Comparison of ENCODE assay signal across 12 cellular contexts in genomic region chr13:45367995-45368394, GRCh38. TPM values are rescaled to one million over a fixed set of nuclear protein-coding genes. Genes with fewer than 3 reads are reported as not detected.
DNase-seq lines count a peak whose midpoint lies in the region; ATAC-seq, FAIRE-seq and TF ChIP-seq lines count a peak whose summit lies in the region.
"Had no signal": no experiment of that assay in that cellular context is flagged by ENCODE, and none has a peak within 500 bp of the region (broad histone marks: within the 10 kb centered on the region; RNA-seq: fewer than 3 reads in every experiment).

No MANE protein-coding gene starts in this region.

- peaks cover 33% of the 10 kb centered on the region for H3K36me3 Mint-ChIP-seq in Calu3 (ENCODE audit: insufficient read depth, unreplicated experiment)
- H3K36me3 Mint-ChIP-seq in natural killer cell treated with Interleukin-12 subunit alpha and Interleukin-12 subunit beta and Interleukin-15 and Interleukin-18, amount 100 ng/mL, for 72 hours: peaks cover 6% of the 10 kb centered on the region

- CTCF ChIA-PET in Calu3 (lab: Charles Lee): interaction anchor here (0.6 to 1.5 kb wide), 4 partner anchors 26 to 133 kb away, joined by 3 to 5 read pairs (median 3); partner anchors contain the start of gene TPT1

- no peaks in the 10 kb centered on the region for H3K27me3 ChIP-seq in bronchial epithelial cell (ENCODE audit: control insufficient read depth, insufficient read depth, low read length)

- peaks cover 31% of the 10 kb centered on the region for H3K4me1 Mint-ChIP-seq in Calu3 (ENCODE audit: low read depth, unreplicated experiment)
- H3K4me1 Mint-ChIP-seq in natural killer cell treated with Interleukin-12 subunit alpha and Interleukin-12 subunit beta and Interleukin-15 and Interleukin-18, amount 100 ng/mL, for 72 hours (ENCODE audit: low read depth in 2 of 2): peaks cover 34 to 39% of the 10 kb centered on the region in 2 donors

- peak overlapping the region; percentile 46 for H3K27ac Mint-ChIP-seq in Calu3 (ENCODE audit: unreplicated experiment)
- H3K27ac Mint-ChIP-seq in natural killer cell treated with Interleukin-12 subunit alpha and Interleukin-12 subunit beta and Interleukin-15 and Interleukin-18, amount 100 ng/mL, for 72 hours: peak overlapping the region; percentile 84 to 86

- TF ChIP-seq CTCF in Calu3 (IDR thresholded peaks at IDR 0.05; ENCODE audit: unreplicated experiment) (no peak), bronchial epithelial cell (IDR thresholded peaks at IDR 0.05; ENCODE audit: insufficient read depth, low read length, severe bottlenecking) (no peak)

- no peak overlapping the region for H3K4me3 ChIP-seq in bronchial epithelial cell (ENCODE audit: low read depth, low read length)
- H3K4me3 ChIP-seq: left ventricle myocardium inferior had no signal

- H3K9me3 Mint-ChIP-seq in Calu3 (ENCODE audit: low read depth, unreplicated experiment): no peaks in the 10 kb centered on the region
- no peaks in the 10 kb centered on the region for H3K9me3 Mint-ChIP-seq in natural killer cell treated with Interleukin-12 subunit alpha and Interleukin-12 subunit beta and Interleukin-15 and Interleukin-18, amount 100 ng/mL, for 72 hours

- no peak for ATAC-seq in natural killer cell treated with Interleukin-12 subunit alpha and Interleukin-12 subunit beta and Interleukin-15 and Interleukin-18, amount 100 ng/mL, for 72 hours
- ATAC-seq in GM21723 (IDR thresholded peaks at IDR 0.05; ENCODE audit: unreplicated experiment): no peak
- no peak for ATAC-seq in GM21576 (IDR thresholded peaks at IDR 0.05; ENCODE audit: unreplicated experiment)

- no peak for FAIRE-seq in bronchial epithelial cell (lab: Jason Lieb, UNC)

- DNase-seq in Calu3 (peak; percentile 8), RPMI7951 (ENCODE audit: low read depth) (peak; percentile 9), bronchial epithelial cell (ENCODE audit: low read depth) (peak; percentile 56), SHP77 (lab: John Stamatoyannopoulos, UW) (no peak), pons (ENCODE audit: low spot score) (no peak)
- DNase-seq in natural killer cell treated with Interleukin-12 subunit alpha and Interleukin-12 subunit beta and Interleukin-15 and Interleukin-18, amount 100 ng/mL, for 72 hours (ENCODE audit: low spot score): no peak
- DNase-seq: NCI-H524 treated with DMSO at 0.1 percent for 48 hours, occipital lobe, SK-N-SH had no signal

- BruUV-seq in Calu3 (replicated peaks; lab: Mats Ljungman, UMichigan): no TSS peak

- intact Hi-C loops in Calu3 (cut with micrococcal nuclease; ENCODE audit: unreplicated experiment): no loop called here

- no peak overlapping the region for H3K4me3 Mint-ChIP-seq in Calu3 (ENCODE audit: low read depth, unreplicated experiment)
- H3K4me3 Mint-ChIP-seq in natural killer cell treated with Interleukin-12 subunit alpha and Interleukin-12 subunit beta and Interleukin-15 and Interleukin-18, amount 100 ng/mL, for 72 hours: no peak overlapping the region

- no peaks in the 10 kb centered on the region for H3K27me3 Mint-ChIP-seq in Calu3 (ENCODE audit: unreplicated experiment)
- H3K27me3 Mint-ChIP-seq in natural killer cell treated with Interleukin-12 subunit alpha and Interleukin-12 subunit beta and Interleukin-15 and Interleukin-18, amount 100 ng/mL, for 72 hours: no peaks in the 10 kb centered on the region

- H3K36me3 ChIP-seq in bronchial epithelial cell (ENCODE audit: control insufficient read depth, insufficient read depth, low read length): peaks cover 7% of the 10 kb centered on the region

RNA-seq across cellular contexts. Expression of gene TPT1, which starts 27.0 kb away (rescaled TPM):
- 1,364 and 1,652 TPM in 2 replicates for total RNA-seq in Calu3 (2022)
- total RNA-seq in RPMI7951 (2014; rRNA removed; shearing (Covaris generic)): 1,659 and 1,842 TPM in 2 replicates
- 6,256 and 7,903 TPM in 2 replicates for total RNA-seq in bronchial epithelial cell
- 1,000 to 10,000 TPM; 1,832 to 3,365 TPM for total RNA-seq in natural killer cell treated with Interleukin-12 subunit alpha and Interleukin-12 subunit beta and Interleukin-15 and Interleukin-18, amount 100 ng/mL, for 72 hours

RNA-seq across cellular contexts. Expression of gene SLC25A30, which starts 50.2 kb away (rescaled TPM):
- 16.6 and 18.2 TPM in 2 replicates for total RNA-seq in Calu3 (2022)
- 5.6 and 6.5 TPM in 2 replicates for total RNA-seq in RPMI7951 (2014; rRNA removed; shearing (Covaris generic))
- total RNA-seq in bronchial epithelial cell: 13.8 and 18.4 TPM in 2 replicates
- total RNA-seq in natural killer cell treated with Interleukin-12 subunit alpha and Interleukin-12 subunit beta and Interleukin-15 and Interleukin-18, amount 100 ng/mL, for 72 hours: 10 to 100 TPM; 28.3 to 38.8 TPM

Comparison
In these comparisons a context has a peak if more than half of its experiments do, and no peak if none do; other contexts are left out.
1. DNase-seq: peak in Calu3 (single experiment), RPMI7951 (single experiment) and bronchial epithelial cell (single experiment); none in natural killer cell treated with Interleukin-12 subunit alpha and Interleukin-12 subunit beta and Interleukin-15 and Interleukin-18, amount 100 ng/mL, for 72 hours (single experiment), SHP77 (0 of 2) and pons (single experiment).